Comparison of ENCODE assay signal across 27 cellular contexts in the genomic region with DNA sequence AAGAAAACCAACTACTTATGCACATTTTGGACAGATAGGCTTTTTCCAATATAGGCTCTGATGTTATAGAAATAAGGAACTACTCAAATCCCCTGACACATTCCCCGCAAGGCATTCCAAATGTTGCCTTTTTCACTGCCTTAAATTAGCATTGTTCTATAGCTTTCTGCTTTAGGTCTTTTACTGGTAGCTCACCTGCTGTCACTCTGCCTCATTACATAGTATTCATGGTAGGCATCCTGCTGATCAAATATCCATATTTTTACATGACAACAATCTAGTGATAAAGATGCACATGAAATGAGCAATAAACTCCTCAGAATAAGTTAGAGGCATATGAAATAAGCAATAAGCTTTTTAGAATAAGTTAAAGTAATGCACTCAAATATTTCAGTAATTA.
"Had no signal": no experiment of that assay in that cellular context is flagged by ENCODE, and none has a peak within 500 bp of the region (broad histone marks: within the 10 kb centered on the region; RNA-seq: fewer than 3 reads in every experiment).

No MANE protein-coding gene starts in this region.

- DNase-seq: activated CD4-positive, alpha-beta memory T cell treated with anti-CD3 and anti-CD28 coated beads for 36 hours; activated CD4-positive, alpha-beta T cell treated with anti-CD3 and anti-CD28 coated beads, Interleukin-2, amount 10 ng/mL, durations not matched to agents 7 days and 5 days; activated CD4-positive, CD25-positive, alpha-beta regulatory T cell; activated CD8-positive, alpha-beta memory T cell treated with anti-CD3 and anti-CD28 coated beads for 24 hours; activated gamma-delta T cell treated with Interleukin-2 at 50 U/mL for 16 hours; activated naive CD4-positive, alpha-beta T cell treated with anti-CD3 and anti-CD28 coated beads, Interleukin-2, amount 10 ng/mL, durations not matched to agents 7 days and 5 days; activated naive CD8-positive, alpha-beta T cell treated with anti-CD3 and anti-CD28 coated beads for 36 hours; activated T-cell treated with anti-CD3 and anti-CD28 coated beads, Interleukin-2, amount 50 U/mL, for 4 hours; cerebellar nuclear complex; MG63; MV-4-11; NCI-H1092 treated with DMSO at 0.1 percent for 48 hours; NCI-H1417 treated with DMSO at 0.1 percent for 48 hours; NCI-H1694; NCI-H2029 treated with DMSO at 0.1 percent for 48 hours; NCI-H345; NCI-H510A; NCI-H526 treated with DMSO at 0.1 percent for 48 hours; NK-92 treated with Interleukin-12 subunit alpha and Interleukin-12 subunit beta, amount 100 ng/mL, for 24 hours; OCI-M1; RPMI8226; T-cell; T-helper 2 cell; T1000 had no signal

- H3K36me3 Mint-ChIP-seq: activated CD4-positive, alpha-beta memory T cell treated with anti-CD3 and anti-CD28 coated beads for 36 hours; activated naive CD4-positive, alpha-beta T cell treated with anti-CD3 and anti-CD28 coated beads, Interleukin-2, amount 10 ng/mL, durations not matched to agents 7 days and 5 days; activated naive CD8-positive, alpha-beta T cell treated with anti-CD3 and anti-CD28 coated beads for 36 hours; T-cell had no signal

- H3K27ac Mint-ChIP-seq: activated CD4-positive, alpha-beta memory T cell treated with anti-CD3 and anti-CD28 coated beads for 36 hours; activated CD4-positive, alpha-beta T cell treated with anti-CD3 and anti-CD28 coated beads, Interleukin-2, amount 10 ng/mL, durations not matched to agents 7 days and 5 days; activated naive CD4-positive, alpha-beta T cell treated with anti-CD3 and anti-CD28 coated beads, Interleukin-2, amount 10 ng/mL, durations not matched to agents 7 days and 5 days; activated naive CD8-positive, alpha-beta T cell treated with anti-CD3 and anti-CD28 coated beads for 36 hours; activated T-helper 17 cell treated with anti-CD3 and anti-CD28 coated beads, Interleukin-2, amount 50 U/mL, for 72 hours; T-cell had no signal

- H3K27me3 Mint-ChIP-seq: activated CD4-positive, alpha-beta memory T cell treated with anti-CD3 and anti-CD28 coated beads for 36 hours; activated CD4-positive, alpha-beta T cell treated with anti-CD3 and anti-CD28 coated beads, Interleukin-2, amount 10 ng/mL, durations not matched to agents 7 days and 5 days; activated naive CD4-positive, alpha-beta T cell treated with anti-CD3 and anti-CD28 coated beads, Interleukin-2, amount 10 ng/mL, durations not matched to agents 7 days and 5 days; activated naive CD8-positive, alpha-beta T cell treated with anti-CD3 and anti-CD28 coated beads for 36 hours; activated T-helper 17 cell treated with anti-CD3 and anti-CD28 coated beads, Interleukin-2, amount 50 U/mL, for 72 hours had no signal

- H3K4me3 Mint-ChIP-seq: activated CD4-positive, alpha-beta memory T cell treated with anti-CD3 and anti-CD28 coated beads for 36 hours; activated CD4-positive, alpha-beta T cell treated with anti-CD3 and anti-CD28 coated beads, Interleukin-2, amount 10 ng/mL, durations not matched to agents 7 days and 5 days; activated naive CD4-positive, alpha-beta T cell treated with anti-CD3 and anti-CD28 coated beads, Interleukin-2, amount 10 ng/mL, durations not matched to agents 7 days and 5 days; activated naive CD8-positive, alpha-beta T cell treated with anti-CD3 and anti-CD28 coated beads for 36 hours; activated T-cell treated with anti-CD3 and anti-CD28 coated beads, Interleukin-2, amount 50 U/mL, for 4 hours; activated T-helper 17 cell treated with anti-CD3 and anti-CD28 coated beads, Interleukin-2, amount 50 U/mL, for 72 hours; T-cell had no signal

- H3K9me3 Mint-ChIP-seq: activated CD4-positive, alpha-beta memory T cell treated with anti-CD3 and anti-CD28 coated beads for 36 hours; activated CD4-positive, alpha-beta T cell treated with anti-CD3 and anti-CD28 coated beads, Interleukin-2, amount 10 ng/mL, durations not matched to agents 7 days and 5 days; activated naive CD4-positive, alpha-beta T cell treated with anti-CD3 and anti-CD28 coated beads, Interleukin-2, amount 10 ng/mL, durations not matched to agents 7 days and 5 days; activated naive CD8-positive, alpha-beta T cell treated with anti-CD3 and anti-CD28 coated beads for 36 hours; activated T-cell treated with anti-CD3 and anti-CD28 coated beads, Interleukin-2, amount 50 U/mL, for 4 hours; activated T-helper 17 cell treated with anti-CD3 and anti-CD28 coated beads, Interleukin-2, amount 50 U/mL, for 72 hours; T-cell had no signal

- H3K36me3 ChIP-seq: MG63 had no signal

- H3K27ac ChIP-seq: SK-N-MC had no signal

- H3K27me3 ChIP-seq: MG63 had no signal

- H3K9me3 ChIP-seq: MG63 had no signal

- H3K4me1 Mint-ChIP-seq: activated CD4-positive, alpha-beta T cell treated with anti-CD3 and anti-CD28 coated beads, Interleukin-2, amount 10 ng/mL, durations not matched to agents 7 days and 5 days; activated naive CD4-positive, alpha-beta T cell treated with anti-CD3 and anti-CD28 coated beads, Interleukin-2, amount 10 ng/mL, durations not matched to agents 7 days and 5 days; activated naive CD8-positive, alpha-beta T cell treated with anti-CD3 and anti-CD28 coated beads for 36 hours; activated T-helper 17 cell treated with anti-CD3 and anti-CD28 coated beads, Interleukin-2, amount 50 U/mL, for 72 hours; T-cell had no signal

- H3K4me3 ChIP-seq: MG63, SK-N-MC had no signal

- FAIRE-seq: TTC549 had no signal
